8 cellular contexts compared by ENCODE assay signal in genomic region chr6:125944434-125944816, GRCh38. TPM values are rescaled to one million over a fixed set of nuclear protein-coding genes. Genes with fewer than 3 reads are reported as not detected.
DNase-seq lines count a peak whose midpoint lies in the region; TF ChIP-seq lines count a peak whose summit lies in the region.

No MANE protein-coding gene starts in this region.

- no peak for TF ChIP-seq CTCF in fibroblast of the aortic adventitia (IDR thresholded peaks at IDR 0.05; ENCODE audit: insufficient read depth, low read length)

- DNase-seq in DMS53 treated with DMSO at 0.1 percent for 48 hours (lab: John Stamatoyannopoulos, UW; ENCODE audit: unreplicated experiment) (peak; percentile 6), RPMI7951 (ENCODE audit: low read depth) (peak; percentile 84), fibroblast of the aortic adventitia (ENCODE audit: low read depth) (peak; percentile 91), pons (ENCODE audit: low spot score) (peak; percentile 95), germinal center (ENCODE audit: low spot score) (no peak), RPMI8226 (no peak), KG1 (lab: John Stamatoyannopoulos, UW) (no peak), NCI-H1105 (lab: John Stamatoyannopoulos, UW) (no peak)

- no peak overlapping the region for H3K4me3 ChIP-seq in fibroblast of the aortic adventitia (ENCODE audit: low read depth, low read length)

RNA-seq across cellular contexts. Expression of gene HINT3, which starts 12.1 kb away (rescaled TPM):
- 16.1 and 17.7 TPM in 2 replicates for total RNA-seq in RPMI7951 (2014; rRNA removed; shearing (Covaris generic))
- 23.5 and 30.6 TPM in 2 replicates for total RNA-seq in fibroblast of the aortic adventitia (ENCODE audit: low replicate concordance)

RNA-seq across cellular contexts. Expression of gene TRMT11, which starts 41.9 kb away (rescaled TPM):
- total RNA-seq in RPMI7951 (2014; rRNA removed; shearing (Covaris generic)), result 27.0 and 28.6 TPM in 2 replicates
- total RNA-seq in fibroblast of the aortic adventitia (ENCODE audit: low replicate concordance), result 30.5 and 54.0 TPM in 2 replicates

Comparison
In these comparisons a context has a peak if more than half of its experiments do, and no peak if none do; other contexts are left out.
1. DNase-seq: peak in DMS53 treated with DMSO at 0.1 percent for 48 hours (single experiment), RPMI7951 (single experiment), fibroblast of the aortic adventitia (single experiment) and pons (single experiment); none in germinal center (single experiment), RPMI8226 (single experiment), KG1 (single experiment) and NCI-H1105 (single experiment).